In genomic region chr5:5372511-5372910, GRCh38 we compare ENCODE assay signal across 2 cellular contexts.
TF ChIP-seq lines count a peak whose summit lies in the region.

No MANE protein-coding gene starts in this region.

TF ChIP-seq in H1, 55 proteins besides CTCF, POLR2A, EP300 and RAD21:
- TF ChIP-seq CEBPB (IDR thresholded peaks at IDR 0.05; ENCODE audit: low read depth, low read length) (no peak), BRCA1 (IDR thresholded peaks at IDR 0.05; ENCODE audit: low read depth, low read length) (no peak), MAFK (IDR thresholded peaks at IDR 0.05; ENCODE audit: low read depth, low read length) (no peak), CHD2 (IDR thresholded peaks at IDR 0.05; ENCODE audit: low read length) (no peak), CHD7 (IDR thresholded peaks at IDR 0.05; ENCODE audit: insufficient replicate concordance, low read length) (no peak), JUND (IDR thresholded peaks at IDR 0.05; ENCODE audit: low read length) (no peak), GABPA (IDR thresholded peaks at IDR 0.05; ENCODE audit: borderline replicate concordance, insufficient read depth, low read length) (no peak), HDAC2 (IDR thresholded peaks at IDR 0.05; ENCODE audit: borderline replicate concordance in 1 of 2, low read depth in 2 of 2, low read length in 2 of 2) (no peak), USF2 (IDR thresholded peaks at IDR 0.05; ENCODE audit: low read length) (no peak), TAF7 (optimal IDR thresholded peaks at IDR 0.05; ENCODE audit: borderline replicate concordance, low read depth, low read length) (no peak), RNF2 (IDR thresholded peaks at IDR 0.05; ENCODE audit: borderline replicate concordance, low read depth, low read length, missing control alignments, poor library complexity, severe bottlenecking) (no peak), SP1 (IDR thresholded peaks at IDR 0.05; ENCODE audit: low read depth, low read length) (no peak)

TF ChIP-seq in HepG2, 621 proteins besides CTCF, POLR2A, EP300 and RAD21:
- TF ChIP-seq TRIM22 (IDR thresholded peaks at IDR 0.05), result no peak
- 0 out of 2 replicates have a peak, but pooled peaks have one; percentile 9 for TF ChIP-seq FOXA3 (CRISPR knock-in tag; IDR thresholded peaks at IDR 0.05)
